ENCODE assay signal across 16 cellular contexts in genomic region chr2:100239513-100240210, GRCh38.
"Had no signal": no experiment of that assay in that cellular context is flagged by ENCODE, and none has a peak within 500 bp of the region (broad histone marks: within the 10 kb centered on the region; RNA-seq: fewer than 3 reads in every experiment).

No MANE protein-coding gene starts in this region.

- DNase-seq: activated B cell treated with CpG ODN at 0.5 μM for 24 hours; activated CD4-positive, alpha-beta T cell treated with anti-CD3 and anti-CD28 coated beads, Interleukin-2, amount 10 ng/mL, durations not matched to agents 7 days and 5 days; activated CD8-positive, alpha-beta T cell treated with anti-CD3 and anti-CD28 coated beads, Interleukin-2, amount 10 ng/mL, durations not matched to agents 7 days and 5 days; activated effector memory CD4-positive, alpha-beta T cell treated with anti-CD3 and anti-CD28 coated beads, Interleukin-2, amount 50 U/mL, for 16 hours; effector CD8-positive, alpha-beta T cell; psoas muscle; right lobe of liver; small intestine; stimulated activated CD4-positive, alpha-beta T cell treated with anti-CD3 and anti-CD28 coated beads, Interleukin-4, amount 100 ng/mL, for 24 hours had no signal

- ATAC-seq: activated CD8-positive, alpha-beta T cell treated with anti-CD3 and anti-CD28 coated beads, Interleukin-2, amount 10 ng/mL, durations not matched to agents 7 days and 5 days; left lobe of liver; psoas muscle; right lobe of liver; stimulated activated effector memory CD8-positive, alpha-beta T cell treated with anti-CD3 and anti-CD28 coated beads, Interleukin-12 subunit alpha, Interleukin-12 subunit beta, amount 100 ng/mL, for 72 hours had no signal

- H3K27me3 Mint-ChIP-seq: activated CD4-positive, alpha-beta T cell treated with anti-CD3 and anti-CD28 coated beads, Interleukin-2, amount 10 ng/mL, durations not matched to agents 7 days and 5 days; activated naive CD4-positive, alpha-beta T cell treated with anti-CD3 and anti-CD28 coated beads, Interleukin-2, amount 50 U/mL, for 24 hours had no signal

- H3K9me3 ChIP-seq: esophagus muscularis mucosa, psoas muscle, right lobe of liver had no signal

- H3K36me3 Mint-ChIP-seq: activated naive CD4-positive, alpha-beta T cell treated with anti-CD3 and anti-CD28 coated beads, Interleukin-2, amount 50 U/mL, for 24 hours; stimulated activated effector memory CD8-positive, alpha-beta T cell treated with anti-CD3 and anti-CD28 coated beads, Interleukin-12 subunit alpha, Interleukin-12 subunit beta, amount 100 ng/mL, for 72 hours had no signal

- H3K27ac Mint-ChIP-seq: activated B cell treated with CpG ODN at 0.5 μM for 24 hours; activated CD4-positive, alpha-beta T cell treated with anti-CD3 and anti-CD28 coated beads, Interleukin-2, amount 10 ng/mL, durations not matched to agents 7 days and 5 days; activated CD8-positive, alpha-beta T cell treated with anti-CD3 and anti-CD28 coated beads, Interleukin-2, amount 10 ng/mL, durations not matched to agents 7 days and 5 days; activated naive CD4-positive, alpha-beta T cell treated with anti-CD3 and anti-CD28 coated beads, Interleukin-2, amount 50 U/mL, for 24 hours; dendritic cell treated with granulocyte-macrophage colony-stimulating factor and Interleukin-4, amounts not matched to agents 40 ng/mL and 50 ng/mL, for 4 days; stimulated activated effector memory CD8-positive, alpha-beta T cell treated with anti-CD3 and anti-CD28 coated beads, Interleukin-12 subunit alpha, Interleukin-12 subunit beta, amount 100 ng/mL, for 72 hours; T-helper 2 cell treated with Interferon-gamma antibody and Interleukin-4, amounts not matched to agents 5 μg/mL and 100 μg/mL, for 36 hours had no signal

- H3K4me3 Mint-ChIP-seq: activated B cell treated with CpG ODN at 0.5 μM for 24 hours; activated CD4-positive, alpha-beta T cell treated with anti-CD3 and anti-CD28 coated beads, Interleukin-2, amount 10 ng/mL, durations not matched to agents 7 days and 5 days; activated CD8-positive, alpha-beta T cell treated with anti-CD3 and anti-CD28 coated beads, Interleukin-2, amount 10 ng/mL, durations not matched to agents 7 days and 5 days; activated naive CD4-positive, alpha-beta T cell treated with anti-CD3 and anti-CD28 coated beads, Interleukin-2, amount 50 U/mL, for 24 hours; dendritic cell treated with granulocyte-macrophage colony-stimulating factor and Interleukin-4, amounts not matched to agents 40 ng/mL and 50 ng/mL, for 4 days; neural crest cell; stimulated activated effector memory CD8-positive, alpha-beta T cell treated with anti-CD3 and anti-CD28 coated beads, Interleukin-12 subunit alpha, Interleukin-12 subunit beta, amount 100 ng/mL, for 72 hours; T-helper 2 cell treated with Interferon-gamma antibody and Interleukin-4, amounts not matched to agents 5 μg/mL and 100 μg/mL, for 36 hours had no signal
